In the genomic region with DNA sequence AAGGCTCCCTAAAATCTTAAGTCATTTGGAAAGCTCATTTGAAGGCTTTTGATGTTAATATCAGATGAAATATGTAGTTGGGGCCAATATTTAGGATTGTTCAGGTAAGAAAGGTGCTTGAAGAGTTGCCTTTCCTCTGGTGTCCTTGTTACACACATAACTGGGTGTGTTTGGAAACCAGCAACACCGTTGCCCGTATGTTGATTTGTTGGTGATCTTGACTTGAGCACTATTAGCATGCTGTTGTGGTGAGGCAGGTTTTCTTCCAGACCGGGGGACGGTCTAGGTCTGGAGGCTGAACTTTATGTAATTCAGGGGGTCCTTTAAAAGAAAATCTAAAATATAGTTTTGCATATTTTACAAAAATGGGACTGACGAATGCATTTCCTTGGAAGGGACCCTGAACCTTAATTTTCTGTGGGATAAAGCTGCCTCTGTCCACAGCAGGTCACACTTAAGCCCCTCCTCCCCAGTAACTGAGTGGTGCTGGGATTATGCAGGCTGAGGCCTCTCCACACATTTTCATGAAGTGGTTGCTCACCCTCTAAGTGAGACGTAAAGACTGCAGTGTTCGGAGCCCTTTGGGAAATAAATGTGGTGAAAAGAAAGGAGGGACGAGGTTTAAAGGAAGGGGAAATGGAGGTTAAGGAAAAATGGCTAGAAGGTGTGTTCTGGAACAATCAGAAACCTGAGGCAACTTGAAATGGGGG, we compare ENCODE assay signal across 10 cellular contexts. TPM values are rescaled to one million over a fixed set of nuclear protein-coding genes. Genes with fewer than 3 reads are reported as not detected.
DNase-seq lines count a peak whose midpoint lies in the region; ATAC-seq and TF ChIP-seq lines count a peak whose summit lies in the region.
"Had no signal": no experiment of that assay in that cellular context is flagged by ENCODE, and none has a peak within 500 bp of the region (broad histone marks: within the 10 kb centered on the region; RNA-seq: fewer than 3 reads in every experiment).

No MANE protein-coding gene starts in this region.

- peak overlapping the region; percentile 94 for H3K4me2 ChIP-seq in OCI-LY7 (ENCODE audit: low read length)

- no peak overlapping the region for H2AFZ ChIP-seq in OCI-LY7 (ENCODE audit: low read length)

- no peak overlapping the region for H3K27ac Mint-ChIP-seq in mesothelial cell of epicardium

- DNase-seq in OCI-LY7 (ENCODE audit: low spot score), result peak; percentile 27
- DNase-seq in prostate gland (ENCODE audit: low spot score), result no peak
- DNase-seq in mesothelial cell of epicardium (ENCODE audit: low spot score in 2 of 2, unreplicated experiment in 2 of 2), result no peak
- no peak for DNase-seq in ACHN
- DNase-seq: activated naive CD4-positive, alpha-beta T cell; stimulated activated CD4-positive, alpha-beta T cell treated with anti-CD3 and anti-CD28 coated beads, Interleukin-15, amount 100 ng/mL, for 24 hours had no signal

- peaks cover 30% of the 10 kb centered on the region for H4K20me1 ChIP-seq in OCI-LY7 (ENCODE audit: insufficient read depth, low read length)

- POLR2A ChIA-PET in OCI-LY7 (lab: Charles Lee), result interaction anchor here (1.0 kb wide), 1 partner anchor 11 kb away, joined by 3 read pairs; no protein-coding TSS in a partner anchor

- in situ Hi-C loops in ACHN (cut with HindIII; ENCODE audit: low pct_ligation_motif_present, low pct_unique_long_range_greater_than_20kb, low sequenced_read_pairs), result no loop called here

- H3K27me3 ChIP-seq in esophagus (ENCODE audit: control insufficient read depth in 1 of 2, insufficient read depth in 2 of 2, low read length in 2 of 2), result no peaks in the 10 kb centered on the region
- H3K27me3 ChIP-seq in prostate gland (replicated peaks; ENCODE audit: insufficient read depth), result no peaks in the 10 kb centered on the region

- BruUV-seq in OCI-LY7 (replicated peaks; lab: Mats Ljungman, UMichigan), result no TSS peak

- no peaks in the 10 kb centered on the region for H3K9me3 Mint-ChIP-seq in mesothelial cell of epicardium

- CTCF ChIA-PET in OCI-LY7 (lab: Charles Lee; ENCODE audit: unreplicated experiment), result no interaction called here

- WGBS in esophagus, 2 donors, result 40 to 44% methylated on average over 8 of the region's 8 CpGs
- WGBS in prostate gland, result 45% methylated on average over 8 of the region's 8 CpGs

- H3K4me3 ChIP-seq in OCI-LY7 (ENCODE audit: low read depth, low read length, poor library complexity, severe bottlenecking) (peak overlapping the region; percentile 99), esophagus (ENCODE audit: low read depth in 1 of 2, low read length in 2 of 2) (peak overlapping the region in 1 of 2 donors; percentile 88), prostate gland (peak overlapping the region; percentile 92 to 95)

- H3K36me3 ChIP-seq in ES-I3 (ENCODE audit: insufficient read depth, low read length) (peaks cover 19% of the 10 kb centered on the region), OCI-LY7 (ENCODE audit: insufficient read depth, low read length) (peaks cover 51% of the 10 kb centered on the region), esophagus (ENCODE audit: control insufficient read depth in 2 of 2, insufficient read depth in 2 of 2, low read length in 1 of 2) (no peaks in the 10 kb centered on the region), prostate gland (no peaks in the 10 kb centered on the region)

- no peak for ATAC-seq in GM21737 (IDR thresholded peaks at IDR 0.05; ENCODE audit: unreplicated experiment)
- no peak for ATAC-seq in GM18870 (IDR thresholded peaks at IDR 0.05; ENCODE audit: unreplicated experiment)

- no peak overlapping the region for H3K4me3 Mint-ChIP-seq in mesothelial cell of epicardium

- no peak for TF ChIP-seq POLR2A in prostate gland (IDR thresholded peaks at IDR 0.05)

- no peak for TF ChIP-seq CTCF in OCI-LY7 (conservative IDR thresholded peaks at IDR 0.05; ENCODE audit: low read length)
- TF ChIP-seq CTCF in prostate gland (IDR thresholded peaks at IDR 0.05), result no peak
- no peak for TF ChIP-seq CTCF in mesothelial cell of epicardium (IDR thresholded peaks at IDR 0.05; ENCODE audit: unreplicated experiment)

- intact Hi-C loops in OCI-LY7 (cut with micrococcal nuclease; ENCODE audit: unreplicated experiment), result loop anchor here (2.0 kb wide), 2 partner anchors 73 to 191 kb away; partner anchors contain the start of gene DEPDC5
- intact Hi-C loops in prostate gland (cut with DNase I), result loop anchor here (2.0 to 10.0 kb wide), 2 partner anchors 197 to 281 kb away; partner anchors contain the start of gene PISD

- H3K27ac ChIP-seq in OCI-LY7 (ENCODE audit: low read depth, low read length, poor library complexity, severe bottlenecking) (peak overlapping the region; percentile 87), esophagus (ENCODE audit: low read depth in 2 of 2, low read length in 1 of 2) (peak overlapping the region; percentile 63 to 97), prostate gland (peak overlapping the region; percentile 94 to 96)

- peaks cover 67% of the 10 kb centered on the region for H3K79me2 ChIP-seq in OCI-LY7 (ENCODE audit: insufficient read depth, low read depth, low read length)

- peak overlapping the region; percentile 86 for H3K9ac ChIP-seq in ES-I3 (ENCODE audit: low read depth, low read length)

- H3K27me3 Mint-ChIP-seq in mesothelial cell of epicardium (ENCODE audit: low read depth), result no peaks in the 10 kb centered on the region

- H3K36me3 Mint-ChIP-seq in mesothelial cell of epicardium, result peaks cover 5% of the 10 kb centered on the region

- H3K4me1 ChIP-seq in ES-I3 (ENCODE audit: insufficient read depth, low read length), result peaks cover 18% of the 10 kb centered on the region
- H3K4me1 ChIP-seq in OCI-LY7 (ENCODE audit: insufficient read depth, low read length, poor library complexity, severe bottlenecking), result peaks cover 37% of the 10 kb centered on the region
- H3K4me1 ChIP-seq in esophagus (ENCODE audit: control insufficient read depth in 2 of 2, insufficient read depth in 2 of 2, low read length in 1 of 2), result no peaks in the 10 kb centered on the region
- H3K4me1 ChIP-seq in prostate gland (replicated peaks), result no peaks in the 10 kb centered on the region

- no peaks in the 10 kb centered on the region for H3K9me2 ChIP-seq in OCI-LY7 (ENCODE audit: insufficient read depth, low read length)

- H3K4me1 Mint-ChIP-seq in mesothelial cell of epicardium, result peaks cover 12% of the 10 kb centered on the region

- no peaks in the 10 kb centered on the region for H3K9me3 ChIP-seq in ES-I3 (ENCODE audit: control insufficient read depth, insufficient read depth, low read length)
- H3K9me3 ChIP-seq in OCI-LY7 (ENCODE audit: low read length), result no peaks in the 10 kb centered on the region
- no peaks in the 10 kb centered on the region for H3K9me3 ChIP-seq in esophagus (ENCODE audit: control insufficient read depth in 2 of 2, insufficient read depth in 1 of 2, low read depth in 1 of 2, low read length in 1 of 2)
- no peaks in the 10 kb centered on the region for H3K9me3 ChIP-seq in prostate gland

RNA-seq across cellular contexts. Expression of gene YWHAH, which starts 1.8 kb away (rescaled TPM):
- total RNA-seq in OCI-LY7 (2014; rRNA removed; shearing (Covaris generic)), result 103 and 113 TPM in 2 replicates
- 145 and 155 TPM in 2 replicates for total RNA-seq in OCI-LY7 (2022)
- polyA plus RNA-seq in esophagus, result 10 to 100 TPM; 47.7 to 53.4 TPM
- 10 to 100 TPM; 41.9 to 62.4 TPM for total RNA-seq in prostate gland
- total RNA-seq in mesothelial cell of epicardium, result 57.8 to 65.6 TPM (median 64.4 TPM) in 3 replicates
